ENCODE assay signal across 19 cellular contexts in the genomic region with DNA sequence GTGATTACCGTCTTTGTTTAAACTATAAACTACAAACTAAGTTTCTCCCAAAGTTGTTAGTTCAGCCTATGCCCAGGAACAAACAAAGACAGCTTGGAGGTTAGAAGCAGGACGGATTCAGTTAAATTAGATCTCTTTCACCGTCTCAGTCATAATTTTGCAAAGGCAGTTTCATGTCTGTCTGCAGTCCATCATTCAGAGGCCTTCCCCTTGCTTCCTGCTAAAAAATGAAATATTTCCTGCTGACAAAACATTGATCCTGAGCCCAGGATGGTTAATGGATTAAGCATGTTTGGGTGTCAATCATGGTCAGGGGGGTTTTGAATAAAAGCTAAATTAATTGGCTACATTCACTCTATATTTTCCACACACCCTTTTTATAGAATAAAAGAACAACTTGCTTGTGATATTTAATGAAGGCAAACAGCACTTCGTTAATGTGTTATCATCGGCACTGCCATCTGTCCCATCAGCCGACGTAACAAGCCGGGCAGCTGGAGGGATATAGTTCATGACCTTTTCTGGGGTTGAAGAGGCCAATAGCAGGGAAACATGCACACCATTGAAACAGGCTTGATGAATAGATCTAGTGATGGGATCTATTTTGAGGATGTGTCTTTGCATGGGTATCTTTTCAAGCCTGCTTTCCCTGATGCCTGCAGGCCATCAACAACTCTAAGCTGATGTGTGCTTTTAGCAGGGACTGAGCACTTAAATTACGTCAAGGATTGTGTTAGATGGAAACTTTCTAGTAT.
"Had no signal": no experiment of that assay in that cellular context is flagged by ENCODE, and none has a peak within 500 bp of the region (broad histone marks: within the 10 kb centered on the region; RNA-seq: fewer than 3 reads in every experiment).

No MANE protein-coding gene starts in this region.

- DNase-seq: effector CD4-positive, alpha-beta T cell; endodermal cell; erythroblast; foreskin melanocyte; heart left ventricle; hippocampal formation; kidney glomerular epithelial cell; naive thymus-derived CD4-positive, alpha-beta T cell; nephron progenitor cell; psoas muscle; retina; right lobe of liver; stimulated activated CD4-positive, alpha-beta T cell treated with anti-CD3 and anti-CD28 coated beads, Interleukin-4, amount 100 ng/mL, for 1 hour; stimulated activated CD8-positive, alpha-beta memory T cell treated with anti-CD3 and anti-CD28 coated beads, Interleukin-4, amount 100 ng/mL, for 48 hours; stimulated activated naive CD8-positive, alpha-beta T cell treated with anti-CD3 and anti-CD28 coated beads, Interleukin-15, Interleukin-2, amounts not matched to agents 100 U/mL and 50 U/mL, for 24 hours; tibial artery; upper lobe of left lung; uterus had no signal

- H3K4me3 ChIP-seq: heart left ventricle, psoas muscle, right lobe of liver, tibial artery, upper lobe of left lung, uterus had no signal

- H3K36me3 ChIP-seq: heart left ventricle, neutrophil, right lobe of liver, tibial artery, upper lobe of left lung, uterus had no signal

- H3K27me3 ChIP-seq: heart left ventricle, neutrophil, right lobe of liver, tibial artery, upper lobe of left lung, uterus had no signal

- H3K4me1 ChIP-seq: heart left ventricle, psoas muscle, right lobe of liver, tibial artery, upper lobe of left lung, uterus had no signal

- H3K9me3 ChIP-seq: heart left ventricle, neutrophil, psoas muscle, right lobe of liver, tibial artery, upper lobe of left lung, uterus had no signal

- H3K27ac ChIP-seq: heart left ventricle, neutrophil, psoas muscle, right lobe of liver, tibial artery, upper lobe of left lung, uterus had no signal
